ENCODE assay signal across 10 cellular contexts in the genomic region with DNA sequence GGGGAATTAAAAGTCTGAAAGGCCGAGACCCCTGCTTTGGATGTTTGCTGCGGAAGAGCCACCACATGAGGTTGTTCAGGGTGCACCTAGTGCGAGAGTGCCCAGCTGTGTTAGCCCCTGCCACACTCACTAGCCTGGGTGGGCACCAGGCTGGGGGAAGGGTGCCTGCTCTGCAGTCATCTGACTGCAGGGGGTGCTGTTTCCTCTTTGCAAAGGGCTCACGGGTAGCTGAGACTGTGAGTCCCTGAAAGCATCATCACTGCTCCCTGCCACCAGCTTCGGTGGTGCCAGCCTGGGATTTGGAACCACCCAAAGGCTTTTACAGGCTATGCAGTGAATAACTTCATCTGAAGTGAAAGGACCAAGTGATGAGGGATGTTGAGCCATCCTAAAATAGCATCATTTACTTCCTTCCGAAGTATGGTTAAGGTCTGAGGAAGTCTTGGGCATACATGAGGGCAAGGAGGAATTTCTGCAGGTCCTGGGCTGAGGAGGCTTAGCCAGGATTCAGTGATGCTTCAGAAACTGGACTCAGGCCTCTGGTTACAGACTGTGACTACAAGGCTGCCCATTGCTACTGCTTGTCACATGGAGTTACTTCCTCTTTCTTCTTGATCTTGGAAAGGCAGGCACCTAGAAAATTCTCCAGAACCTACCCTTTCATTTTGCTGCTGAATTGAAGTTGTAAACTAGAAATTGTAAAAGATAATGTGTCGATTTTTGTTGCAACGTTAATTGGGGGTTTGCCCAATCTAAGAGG.
DNase-seq lines count a peak whose midpoint lies in the region; ATAC-seq and TF ChIP-seq lines count a peak whose summit lies in the region.
"Had no signal": no experiment of that assay in that cellular context is flagged by ENCODE, and none has a peak within 500 bp of the region (broad histone marks: within the 10 kb centered on the region; RNA-seq: fewer than 3 reads in every experiment).

No MANE protein-coding gene starts in this region.

- TF ChIP-seq CTCF in progenitor cell of endocrine pancreas (IDR thresholded peaks at IDR 0.05; ENCODE audit: unreplicated experiment): peak; percentile 43

- no peak overlapping the region for H3K27ac Mint-ChIP-seq in activated CD8-positive, alpha-beta memory T cell treated with anti-CD3 and anti-CD28 coated beads, Interleukin-2, amount 10 ng/mL, durations not matched to agents 7 days and 5 days
- no peak overlapping the region for H3K27ac Mint-ChIP-seq in progenitor cell of endocrine pancreas

- H3K36me3 Mint-ChIP-seq in activated CD8-positive, alpha-beta memory T cell treated with anti-CD3 and anti-CD28 coated beads, Interleukin-2, amount 10 ng/mL, durations not matched to agents 7 days and 5 days: no peaks in the 10 kb centered on the region
- no peaks in the 10 kb centered on the region for H3K36me3 Mint-ChIP-seq in progenitor cell of endocrine pancreas (ENCODE audit: insufficient read depth)

- CTCF ChIA-PET in activated CD8-positive, alpha-beta memory T cell treated with anti-CD3 and anti-CD28 coated beads, Interleukin-2, amount 10 ng/mL, durations not matched to agents 7 days and 5 days (lab: Charles Lee): no interaction called here

- no peak for ATAC-seq in activated CD8-positive, alpha-beta memory T cell treated with anti-CD3 and anti-CD28 coated beads, Interleukin-2, amount 10 ng/mL, durations not matched to agents 7 days and 5 days
- peak; percentile 53 for ATAC-seq in HG02623 (IDR thresholded peaks at IDR 0.05; ENCODE audit: unreplicated experiment)
- ATAC-seq in SK-N-SH treated with all-trans-retinoic acid at 6 μM for 48 hours: peak; percentile 76
- ATAC-seq in HG03571 (IDR thresholded peaks at IDR 0.05; ENCODE audit: unreplicated experiment): no peak
- no peak for ATAC-seq in HG02840 (IDR thresholded peaks at IDR 0.05; ENCODE audit: low FRiP score, unreplicated experiment)
- ATAC-seq: right cardiac atrium had no signal

- no peak overlapping the region for H3K4me3 Mint-ChIP-seq in activated CD8-positive, alpha-beta memory T cell treated with anti-CD3 and anti-CD28 coated beads, Interleukin-2, amount 10 ng/mL, durations not matched to agents 7 days and 5 days
- no peak overlapping the region for H3K4me3 Mint-ChIP-seq in progenitor cell of endocrine pancreas (ENCODE audit: low read depth)

- DNase-seq in activated CD8-positive, alpha-beta memory T cell treated with anti-CD3 and anti-CD28 coated beads, Interleukin-2, amount 50 U/mL, for 48 hours: peak; percentile 45
- no peak for DNase-seq in activated CD8-positive, alpha-beta memory T cell treated with anti-CD3 and anti-CD28 coated beads, Interleukin-2, amount 10 ng/mL, durations not matched to agents 7 days and 5 days
- DNase-seq in progenitor cell of endocrine pancreas (ENCODE audit: low spot score, unreplicated experiment): no peak
- no peak for DNase-seq in SHP77 treated with DMSO at 0.1 percent for 48 hours (lab: John Stamatoyannopoulos, UW)
- DNase-seq: KG1 had no signal

- no peaks in the 10 kb centered on the region for H3K27me3 Mint-ChIP-seq in activated CD8-positive, alpha-beta memory T cell treated with anti-CD3 and anti-CD28 coated beads, Interleukin-2, amount 10 ng/mL, durations not matched to agents 7 days and 5 days
- no peaks in the 10 kb centered on the region for H3K27me3 Mint-ChIP-seq in progenitor cell of endocrine pancreas

- H3K4me1 Mint-ChIP-seq in activated CD8-positive, alpha-beta memory T cell treated with anti-CD3 and anti-CD28 coated beads, Interleukin-2, amount 10 ng/mL, durations not matched to agents 7 days and 5 days: no peaks in the 10 kb centered on the region
- no peaks in the 10 kb centered on the region for H3K4me1 Mint-ChIP-seq in progenitor cell of endocrine pancreas (ENCODE audit: low read depth)

- H3K9me3 Mint-ChIP-seq in activated CD8-positive, alpha-beta memory T cell treated with anti-CD3 and anti-CD28 coated beads, Interleukin-2, amount 10 ng/mL, durations not matched to agents 7 days and 5 days (ENCODE audit: low read depth): no peaks in the 10 kb centered on the region
- H3K9me3 Mint-ChIP-seq in progenitor cell of endocrine pancreas (ENCODE audit: low read depth): peaks cover 4% of the 10 kb centered on the region

TF ChIP-seq in SK-N-SH treated with all-trans-retinoic acid at 6 μM for 48 hours, 23 proteins besides CTCF, POLR2A, EP300 and RAD21:
- no peak for TF ChIP-seq RARB (CRISPR knock-in tag; IDR thresholded peaks at IDR 0.05)
- TF ChIP-seq OSR1 (CRISPR knock-in tag; IDR thresholded peaks at IDR 0.05): no peak
- TF ChIP-seq ZNF8 (CRISPR knock-in tag; IDR thresholded peaks at IDR 0.05): no peak
- TF ChIP-seq ZC3H10 (CRISPR knock-in tag; IDR thresholded peaks at IDR 0.05): no peak
- TF ChIP-seq SNAI2 (CRISPR knock-in tag; IDR thresholded peaks at IDR 0.05): no peak
- TF ChIP-seq CSDC2 (CRISPR knock-in tag; IDR thresholded peaks at IDR 0.05): no peak
- TF ChIP-seq, protein P1, sequence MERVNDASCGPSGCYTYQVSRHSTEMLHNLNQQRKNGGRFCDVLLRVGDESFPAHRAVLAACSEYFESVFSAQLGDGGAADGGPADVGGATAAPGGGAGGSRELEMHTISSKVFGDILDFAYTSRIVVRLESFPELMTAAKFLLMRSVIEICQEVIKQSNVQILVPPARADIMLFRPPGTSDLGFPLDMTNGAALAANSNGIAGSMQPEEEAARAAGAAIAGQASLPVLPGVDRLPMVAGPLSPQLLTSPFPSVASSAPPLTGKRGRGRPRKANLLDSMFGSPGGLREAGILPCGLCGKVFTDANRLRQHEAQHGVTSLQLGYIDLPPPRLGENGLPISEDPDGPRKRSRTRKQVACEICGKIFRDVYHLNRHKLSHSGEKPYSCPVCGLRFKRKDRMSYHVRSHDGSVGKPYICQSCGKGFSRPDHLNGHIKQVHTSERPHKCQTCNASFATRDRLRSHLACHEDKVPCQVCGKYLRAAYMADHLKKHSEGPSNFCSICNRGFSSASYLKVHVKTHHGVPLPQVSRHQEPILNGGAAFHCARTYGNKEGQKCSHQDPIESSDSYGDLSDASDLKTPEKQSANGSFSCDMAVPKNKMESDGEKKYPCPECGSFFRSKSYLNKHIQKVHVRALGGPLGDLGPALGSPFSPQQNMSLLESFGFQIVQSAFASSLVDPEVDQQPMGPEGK (CRISPR knock-in tag; IDR thresholded peaks at IDR 0.05; ENCODE audit: borderline replicate concordance): no peak
- TF ChIP-seq ZNF565 (CRISPR knock-in tag; conservative IDR thresholded peaks at IDR 0.05; ENCODE audit: low read depth): no peak
- no peak for TF ChIP-seq ZFP30 (CRISPR knock-in tag; IDR thresholded peaks at IDR 0.05)
- TF ChIP-seq ARNTL (CRISPR knock-in tag; IDR thresholded peaks at IDR 0.05; ENCODE audit: borderline replicate concordance, low read depth): no peak
- TF ChIP-seq ESRRG (CRISPR knock-in tag; IDR thresholded peaks at IDR 0.05): no peak
- no peak for TF ChIP-seq ZFP3 (CRISPR knock-in tag; IDR thresholded peaks at IDR 0.05)
TF ChIP-seq in SK-N-SH treated with all-trans-retinoic acid at 6 μM for 48 hours: peak in this region for 0.

Comparison
In these comparisons a context has a peak if more than half of its experiments do, and no peak if none do; other contexts are left out.
1. ATAC-seq: peak in HG02623 (single experiment) and SK-N-SH treated with all-trans-retinoic acid at 6 μM for 48 hours (single experiment); none in activated CD8-positive, alpha-beta memory T cell treated with anti-CD3 and anti-CD28 coated beads, Interleukin-2, amount 10 ng/mL, durations not matched to agents 7 days and 5 days (single experiment), HG03571 (single experiment) and HG02840 (single experiment).